In genomic region chr12:105102673-105103072, GRCh38 we compare ENCODE assay signal across 26 cellular contexts.
"Had no signal": no experiment of that assay in that cellular context is flagged by ENCODE, and none has a peak within 500 bp of the region (broad histone marks: within the 10 kb centered on the region; RNA-seq: fewer than 3 reads in every experiment).

No MANE protein-coding gene starts in this region.

- FAIRE-seq: keratinocyte, pancreas, small intestine had no signal

- H3K9me3 ChIP-seq: lower lobe of right lung, pancreas, prostate gland, sigmoid colon, tibial nerve, upper lobe of left lung had no signal

- H3K27ac ChIP-seq: lower lobe of right lung, pancreas, prostate gland, sigmoid colon, tibial nerve, upper lobe of left lung had no signal

- H3K36me3 ChIP-seq: lower lobe of right lung, pancreas, prostate gland, sigmoid colon, tibial nerve, upper lobe of left lung had no signal

- H3K27me3 ChIP-seq: pancreas, sigmoid colon, tibial nerve, upper lobe of left lung had no signal

- H3K4me1 ChIP-seq: lower lobe of right lung, prostate gland had no signal

- H3K4me3 ChIP-seq: lower lobe of right lung, pancreas, prostate gland, sigmoid colon, tibial nerve, upper lobe of left lung had no signal

- DNase-seq: hippocampal formation; kidney glomerular epithelial cell; left cardiac atrium; left ventricle myocardium superior; lower lobe of right lung; mammary epithelial cell; mesenchymal stem cell; naive thymus-derived CD8-positive, alpha-beta T cell; nucleus accumbens; pancreas; posterior cingulate gyrus; retina; right cardiac atrium; sigmoid colon; small intestine; stimulated activated CD4-positive, alpha-beta T cell treated with anti-CD3 and anti-CD28 coated beads, Interleukin-1b, Interleukin-23, amount 100 ng/mL, for 48 hours; stimulated activated CD4-positive, alpha-beta T cell treated with anti-CD3 and anti-CD28 coated beads, Interleukin-2, amount 100 ng/mL, for 48 hours; stimulated activated CD4-positive, alpha-beta T cell treated with anti-CD3 and anti-CD28 coated beads, Interleukin-4, amount 100 ng/mL, for 4 hours; stimulated activated CD8-positive, alpha-beta memory T cell treated with anti-CD3 and anti-CD28 coated beads, Interleukin-4, amount 100 ng/mL, for 48 hours; stimulated activated naive CD4-positive, alpha-beta T cell treated with Interleukin-2 at 50 U/mL for 16 hours; stimulated activated naive CD8-positive, alpha-beta T cell treated with anti-CD3 and anti-CD28 coated beads, Interleukin-15, amount 100 ng/mL, for 72 hours; substantia nigra had no signal
